ENCODE assay signal across 25 cellular contexts in the genomic region with DNA sequence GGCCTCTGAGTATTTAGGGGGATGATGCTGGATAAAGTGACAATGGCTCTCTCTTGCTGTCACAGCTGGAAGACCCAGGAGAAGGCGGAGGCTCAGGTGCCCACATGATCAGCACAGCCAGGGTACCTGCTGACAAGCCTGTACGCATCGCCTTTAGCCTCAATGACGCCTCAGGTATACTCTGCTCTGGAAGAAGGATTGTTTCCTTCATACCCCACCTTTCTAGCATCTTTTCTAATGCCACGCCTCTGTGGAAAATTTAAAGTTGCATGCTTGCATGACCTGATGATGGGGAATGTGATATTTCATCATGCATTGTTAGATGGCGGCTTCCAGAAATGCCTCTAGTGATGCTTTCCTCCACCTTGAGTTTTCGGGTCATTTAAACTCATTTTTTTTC. TPM values are rescaled to one million over a fixed set of nuclear protein-coding genes. Genes with fewer than 3 reads are reported as not detected.
"Had no signal": no experiment of that assay in that cellular context is flagged by ENCODE, and none has a peak within 500 bp of the region (broad histone marks: within the 10 kb centered on the region; RNA-seq: fewer than 3 reads in every experiment).

No MANE protein-coding gene starts in this region.

- H3K27me3 ChIP-seq: heart right ventricle, hepatocyte, neural progenitor cell, neutrophil, ovary, right atrium auricular region, right lobe of liver, tibial nerve, upper lobe of right lung, uterus had no signal

- H3K27ac ChIP-seq: hepatocyte, left ventricle myocardium inferior, neural progenitor cell, neutrophil, ovary, right atrium auricular region, right lobe of liver, tibial nerve, upper lobe of right lung, uterus had no signal

- H3K27ac Mint-ChIP-seq: naive B cell; natural killer cell; nephron progenitor cell; neural progenitor cell; progenitor cell of endocrine pancreas; stimulated activated memory B cell treated with anti-CD40 and anti-IgM and Interleukin-4, amounts not matched to agents 10 μg/mL and 1 μg/mL and 100 μg/mL, for 72 hours; stimulated activated naive CD8-positive, alpha-beta T cell treated with anti-CD3 and anti-CD28 coated beads, Interleukin-15, Interleukin-2, amounts not matched to agents 100 ng/mL and 50 ng/mL, for 24 hours had no signal

- ATAC-seq: heart right ventricle; natural killer cell; right lobe of liver; stimulated activated memory B cell treated with anti-CD40 and anti-IgM and Interleukin-4, amounts not matched to agents 10 μg/mL and 1 μg/mL and 100 μg/mL, for 72 hours; upper lobe of right lung had no signal

- H3K9me3 ChIP-seq: neutrophil, ovary, right lobe of liver, upper lobe of right lung, uterus had no signal

- DNase-seq: heart right ventricle; islet precursor cell; left ventricle myocardium inferior; naive B cell; natural killer cell; nephron progenitor cell; occipital lobe; ovary; right lobe of liver; stimulated activated CD4-positive, alpha-beta T cell treated with anti-CD3 and anti-CD28 coated beads, Interleukin-1b, Interleukin-23, amount 100 ng/mL, for 48 hours; stimulated activated CD4-positive, alpha-beta T cell treated with anti-CD3 and anti-CD28 coated beads, Interleukin-2, amount 100 ng/mL, for 48 hours; stimulated activated CD4-positive, alpha-beta T cell treated with anti-CD3 and anti-CD28 coated beads, Interleukin-4, amount 100 ng/mL, for 4 hours; stimulated activated CD8-positive, alpha-beta memory T cell treated with anti-CD3 and anti-CD28 coated beads, Interleukin-4, amount 100 ng/mL, for 48 hours; upper lobe of right lung; uterus had no signal

- H2AFZ ChIP-seq: hepatocyte, neural progenitor cell had no signal

- H3K9me3 Mint-ChIP-seq: natural killer cell had no signal

- H3K27me3 Mint-ChIP-seq: naive B cell; progenitor cell of endocrine pancreas; stimulated activated memory B cell treated with anti-CD40 and anti-IgM and Interleukin-4, amounts not matched to agents 10 μg/mL and 1 μg/mL and 100 μg/mL, for 72 hours; stimulated activated naive CD8-positive, alpha-beta T cell treated with anti-CD3 and anti-CD28 coated beads, Interleukin-15, Interleukin-2, amounts not matched to agents 100 ng/mL and 50 ng/mL, for 24 hours had no signal

- H3K4me2 ChIP-seq: hepatocyte, neural progenitor cell, smooth muscle cell had no signal

- H3K9ac ChIP-seq: neural progenitor cell had no signal

- H3K4me1 ChIP-seq: neural progenitor cell, right atrium auricular region, right lobe of liver, tibial nerve, upper lobe of right lung, uterus had no signal

- H3K79me2 ChIP-seq: hepatocyte had no signal

- H3K4me1 Mint-ChIP-seq: naive B cell, natural killer cell had no signal

- H3K36me3 Mint-ChIP-seq: natural killer cell, neural progenitor cell had no signal

- H3K4me3 Mint-ChIP-seq: naive B cell; natural killer cell; nephron progenitor cell; neural progenitor cell; stimulated activated memory B cell treated with anti-CD40 and anti-IgM and Interleukin-4, amounts not matched to agents 10 μg/mL and 1 μg/mL and 100 μg/mL, for 72 hours; stimulated activated naive CD8-positive, alpha-beta T cell treated with anti-CD3 and anti-CD28 coated beads, Interleukin-15, Interleukin-2, amounts not matched to agents 100 ng/mL and 50 ng/mL, for 24 hours had no signal

- H3K4me3 ChIP-seq: heart right ventricle, hepatocyte, left ventricle myocardium inferior, lung, neural progenitor cell, ovary, right atrium auricular region, right lobe of liver, smooth muscle cell, tibial nerve, upper lobe of right lung, uterus had no signal

- H3K36me3 ChIP-seq: heart right ventricle, left ventricle myocardium inferior, neural progenitor cell, neutrophil, ovary, right atrium auricular region, right lobe of liver, tibial nerve, upper lobe of right lung, uterus had no signal

RNA-seq across cellular contexts. Expression of gene MAP3K7CL, which starts 2.8 kb away (rescaled TPM):
- total RNA-seq: hepatocyte had no signal
